2 cellular contexts compared by ENCODE assay signal in the genomic region with DNA sequence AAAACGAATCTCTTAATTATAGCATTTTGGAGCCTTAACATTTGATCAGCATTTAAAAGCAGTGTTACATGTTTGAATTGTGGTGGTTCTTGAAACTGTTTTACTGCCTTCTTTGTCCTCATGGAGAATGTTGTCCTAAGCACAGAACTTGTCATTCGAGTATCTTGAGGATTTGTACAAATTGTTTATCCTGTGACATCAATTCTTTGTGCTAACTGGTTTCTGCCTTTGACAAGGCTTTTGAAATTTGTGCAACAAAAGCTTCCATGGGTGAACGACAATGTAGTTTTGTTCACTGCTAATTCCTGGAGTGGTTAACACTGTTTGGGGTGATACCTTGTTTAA.
TF ChIP-seq lines count a peak whose summit lies in the region.

No MANE protein-coding gene starts in this region.

TF ChIP-seq in HEK293, 187 proteins besides CTCF, POLR2A, EP300 and RAD21 (continued from another document):
- TF ChIP-seq, protein P1, sequence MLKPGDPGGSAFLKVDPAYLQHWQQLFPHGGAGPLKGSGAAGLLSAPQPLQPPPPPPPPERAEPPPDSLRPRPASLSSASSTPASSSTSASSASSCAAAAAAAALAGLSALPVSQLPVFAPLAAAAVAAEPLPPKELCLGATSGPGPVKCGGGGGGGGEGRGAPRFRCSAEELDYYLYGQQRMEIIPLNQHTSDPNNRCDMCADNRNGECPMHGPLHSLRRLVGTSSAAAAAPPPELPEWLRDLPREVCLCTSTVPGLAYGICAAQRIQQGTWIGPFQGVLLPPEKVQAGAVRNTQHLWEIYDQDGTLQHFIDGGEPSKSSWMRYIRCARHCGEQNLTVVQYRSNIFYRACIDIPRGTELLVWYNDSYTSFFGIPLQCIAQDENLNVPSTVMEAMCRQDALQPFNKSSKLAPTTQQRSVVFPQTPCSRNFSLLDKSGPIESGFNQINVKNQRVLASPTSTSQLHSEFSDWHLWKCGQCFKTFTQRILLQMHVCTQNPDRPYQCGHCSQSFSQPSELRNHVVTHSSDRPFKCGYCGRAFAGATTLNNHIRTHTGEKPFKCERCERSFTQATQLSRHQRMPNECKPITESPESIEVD (tag by site-specific recombination; IDR thresholded peaks at IDR 0.05), result peak; percentile 70
- no peak for TF ChIP-seq ZNF621 (tag by site-specific recombination; IDR thresholded peaks at IDR 0.05)
TF ChIP-seq in HEK293: peak in this region for 2.

TF ChIP-seq in WTC11, 78 proteins besides CTCF, POLR2A, EP300 and RAD21 (continued from another document):
- TF ChIP-seq, protein P2, sequence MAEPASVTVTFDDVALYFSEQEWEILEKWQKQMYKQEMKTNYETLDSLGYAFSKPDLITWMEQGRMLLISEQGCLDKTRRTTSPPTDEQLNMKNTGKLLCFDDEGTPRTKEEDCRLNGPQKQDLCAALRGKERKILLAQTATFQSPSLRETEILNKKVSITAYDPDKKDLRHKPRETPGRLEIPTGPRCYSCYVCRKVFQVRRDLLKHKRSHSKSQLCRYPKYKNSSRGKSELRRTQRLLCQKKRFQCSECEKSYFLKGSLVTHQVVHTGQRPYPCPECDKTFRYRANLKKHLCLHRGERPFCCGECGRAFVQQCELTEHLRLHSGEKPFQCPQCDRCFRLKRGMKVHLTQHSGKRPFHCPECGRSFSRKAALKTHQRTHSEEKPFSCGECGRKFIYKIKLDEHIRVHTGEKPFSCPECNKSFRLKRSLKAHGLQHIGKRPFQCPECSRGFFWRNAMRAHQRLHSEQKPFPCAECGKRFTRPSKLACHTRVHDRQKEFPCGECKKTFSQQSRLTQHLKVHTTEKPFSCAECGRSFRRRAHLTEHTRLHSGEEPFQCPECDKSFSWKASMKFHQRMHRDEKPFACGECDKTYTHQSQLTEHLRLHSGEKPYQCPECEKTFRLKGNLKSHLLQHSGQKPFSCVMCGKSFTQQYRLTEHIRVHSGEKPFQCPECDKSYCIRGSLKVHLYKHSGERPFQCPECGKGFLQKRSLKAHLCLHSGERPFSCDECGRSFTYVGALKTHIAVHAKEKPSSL (CRISPR knock-in tag; conservative IDR thresholded peaks at IDR 0.05), result no peak
- TF ChIP-seq ATF2 (CRISPR knock-in tag; IDR thresholded peaks at IDR 0.05; ENCODE audit: borderline replicate concordance, low read depth), result no peak
- no peak for TF ChIP-seq IRF1 (CRISPR knock-in tag; IDR thresholded peaks at IDR 0.05)
- TF ChIP-seq HMGXB4 (CRISPR knock-in tag; IDR thresholded peaks at IDR 0.05), result no peak
- no peak for TF ChIP-seq ETV6 (CRISPR knock-in tag; IDR thresholded peaks at IDR 0.05)
- TF ChIP-seq MXD4 (CRISPR knock-in tag; IDR thresholded peaks at IDR 0.05; ENCODE audit: borderline replicate concordance), result no peak
- no peak for TF ChIP-seq CREB1 (CRISPR knock-in tag; IDR thresholded peaks at IDR 0.05)
- TF ChIP-seq, protein P3, sequence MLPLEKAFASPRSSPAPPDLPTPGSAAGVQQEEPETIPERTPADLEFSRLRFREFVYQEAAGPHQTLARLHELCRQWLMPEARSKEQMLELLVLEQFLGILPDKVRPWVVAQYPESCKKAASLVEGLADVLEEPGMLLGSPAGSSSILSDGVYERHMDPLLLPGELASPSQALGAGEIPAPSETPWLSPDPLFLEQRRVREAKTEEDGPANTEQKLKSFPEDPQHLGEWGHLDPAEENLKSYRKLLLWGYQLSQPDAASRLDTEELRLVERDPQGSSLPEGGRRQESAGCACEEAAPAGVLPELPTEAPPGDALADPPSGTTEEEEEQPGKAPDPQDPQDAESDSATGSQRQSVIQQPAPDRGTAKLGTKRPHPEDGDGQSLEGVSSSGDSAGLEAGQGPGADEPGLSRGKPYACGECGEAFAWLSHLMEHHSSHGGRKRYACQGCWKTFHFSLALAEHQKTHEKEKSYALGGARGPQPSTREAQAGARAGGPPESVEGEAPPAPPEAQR (CRISPR knock-in tag; IDR thresholded peaks at IDR 0.05), result no peak
- no peak for TF ChIP-seq TP53 (CRISPR knock-in tag; IDR thresholded peaks at IDR 0.05)
- TF ChIP-seq USF2 (CRISPR knock-in tag; IDR thresholded peaks at IDR 0.05), result no peak
- TF ChIP-seq TEAD4 (CRISPR knock-in tag; IDR thresholded peaks at IDR 0.05), result no peak
